8 cellular contexts compared by ENCODE assay signal in the genomic region with DNA sequence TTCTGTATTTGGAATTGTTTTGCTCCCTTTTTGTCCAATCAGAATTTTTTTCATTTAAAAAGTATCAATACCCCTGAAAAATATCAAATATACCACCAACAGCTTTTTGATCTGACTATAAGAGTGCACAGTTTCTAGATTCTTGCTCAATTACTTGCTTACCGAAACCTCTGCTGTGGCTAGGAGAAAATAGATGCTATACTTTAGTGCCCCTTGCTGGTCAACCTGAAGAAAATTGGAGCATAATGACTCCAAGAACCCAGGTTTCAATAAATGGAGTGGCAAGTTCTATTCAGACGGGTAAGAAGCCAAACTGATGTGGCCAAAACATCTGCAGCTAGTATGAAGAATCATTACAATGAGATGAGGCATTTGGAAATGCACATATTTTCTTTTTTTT.
A peak's percentile ranks its signal among the peaks of the same experiment; 100 is the strongest.
DNase-seq lines count a peak whose midpoint lies in the region; ATAC-seq and TF ChIP-seq lines count a peak whose summit lies in the region.

No MANE protein-coding gene starts in this region.

- TF ChIP-seq RAD21 in liver (IDR thresholded peaks at IDR 0.05), result peak; percentile 78 to 85

- H3K36me3 ChIP-seq in liver (ENCODE audit: control insufficient read depth in 4 of 4, insufficient read depth in 3 of 4, low read depth in 1 of 4, low read length in 3 of 4), result no peaks in the 10 kb centered on the region

- no peaks in the 10 kb centered on the region for H3K4me1 ChIP-seq in liver (ENCODE audit: control insufficient read depth in 4 of 4, insufficient read depth in 4 of 4, low read length in 3 of 4)

- H3K9me3 ChIP-seq in liver (ENCODE audit: control insufficient read depth in 4 of 4, low read length in 3 of 4), result no peaks in the 10 kb centered on the region

- WGBS in liver, result 56% methylated on average over 2 of the region's 2 CpGs

- in situ Hi-C loops in G401 (cut with HindIII; ENCODE audit: low sequenced_read_pairs) (no loop called here), astrocyte of the cerebellum (cut with HindIII; ENCODE audit: low sequenced_read_pairs) (no loop called here)

- peak; percentile 52 for TF ChIP-seq CTCF in astrocyte of the cerebellum (IDR thresholded peaks at IDR 0.05; ENCODE audit: low read depth, low read length, missing control alignments)
- TF ChIP-seq CTCF in liver (IDR thresholded peaks at IDR 0.05; ENCODE audit: low read depth, low read length, missing input control), result peak; percentile 32

- no peak overlapping the region for H3K27ac ChIP-seq in liver (ENCODE audit: low read depth in 1 of 2, low read length in 2 of 2)

- no peaks in the 10 kb centered on the region for H3K27me3 ChIP-seq in liver (ENCODE audit: control insufficient read depth in 4 of 4, insufficient read depth in 4 of 4, low read length in 3 of 4)

- H3K4me3 ChIP-seq in astrocyte of the cerebellum (ENCODE audit: low read depth, low read length) (no peak overlapping the region), liver (ENCODE audit: low read depth in 1 of 3, low read length in 3 of 3) (no peak overlapping the region)

- H3K9ac ChIP-seq in liver (ENCODE audit: low read depth in 1 of 2, low read length in 2 of 2), result no peak overlapping the region

- ATAC-seq in HG03457 (IDR thresholded peaks at IDR 0.05; ENCODE audit: unreplicated experiment) (no peak), GM18517 (IDR thresholded peaks at IDR 0.05; ENCODE audit: unreplicated experiment) (no peak)

- DNase-seq in G401 (ENCODE audit: low spot score), result peak; percentile 20
- peak; percentile 21 to 24 for DNase-seq in Kasumi-1 (lab: John Stamatoyannopoulos, UW)
- peak; percentile 35 for DNase-seq in astrocyte of the cerebellum (ENCODE audit: low read depth)
- DNase-seq in GM19240 (ENCODE audit: insufficient read length, low spot score), result no peak
- no peak for DNase-seq in cerebellum (ENCODE audit: low spot score)

TF ChIP-seq in liver, 16 proteins besides CTCF, POLR2A, EP300 and RAD21:
- TF ChIP-seq EGR1 (IDR thresholded peaks at IDR 0.05; ENCODE audit: low read depth in 2 of 2) (no peak), GABPA (IDR thresholded peaks at IDR 0.05 in 1 of 2, conservative IDR thresholded peaks at IDR 0.05 in 1 of 2) (no peak), SP1 (IDR thresholded peaks at IDR 0.05) (no peak), FOXA1 (IDR thresholded peaks at IDR 0.05) (no peak), TAF1 (conservative IDR thresholded peaks at IDR 0.05) (no peak)
- TF ChIP-seq, protein P1, sequence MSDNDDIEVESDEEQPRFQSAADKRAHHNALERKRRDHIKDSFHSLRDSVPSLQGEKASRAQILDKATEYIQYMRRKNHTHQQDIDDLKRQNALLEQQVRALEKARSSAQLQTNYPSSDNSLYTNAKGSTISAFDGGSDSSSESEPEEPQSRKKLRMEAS (IDR thresholded peaks at IDR 0.05), result no peak
- TF ChIP-seq, protein P2, sequence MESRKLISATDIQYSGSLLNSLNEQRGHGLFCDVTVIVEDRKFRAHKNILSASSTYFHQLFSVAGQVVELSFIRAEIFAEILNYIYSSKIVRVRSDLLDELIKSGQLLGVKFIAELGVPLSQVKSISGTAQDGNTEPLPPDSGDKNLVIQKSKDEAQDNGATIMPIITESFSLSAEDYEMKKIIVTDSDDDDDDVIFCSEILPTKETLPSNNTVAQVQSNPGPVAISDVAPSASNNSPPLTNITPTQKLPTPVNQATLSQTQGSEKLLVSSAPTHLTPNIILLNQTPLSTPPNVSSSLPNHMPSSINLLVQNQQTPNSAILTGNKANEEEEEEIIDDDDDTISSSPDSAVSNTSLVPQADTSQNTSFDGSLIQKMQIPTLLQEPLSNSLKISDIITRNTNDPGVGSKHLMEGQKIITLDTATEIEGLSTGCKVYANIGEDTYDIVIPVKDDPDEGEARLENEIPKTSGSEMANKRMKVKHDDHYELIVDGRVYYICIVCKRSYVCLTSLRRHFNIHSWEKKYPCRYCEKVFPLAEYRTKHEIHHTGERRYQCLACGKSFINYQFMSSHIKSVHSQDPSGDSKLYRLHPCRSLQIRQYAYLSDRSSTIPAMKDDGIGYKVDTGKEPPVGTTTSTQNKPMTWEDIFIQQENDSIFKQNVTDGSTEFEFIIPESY (IDR thresholded peaks at IDR 0.05), result no peak
- TF ChIP-seq, protein P3, sequence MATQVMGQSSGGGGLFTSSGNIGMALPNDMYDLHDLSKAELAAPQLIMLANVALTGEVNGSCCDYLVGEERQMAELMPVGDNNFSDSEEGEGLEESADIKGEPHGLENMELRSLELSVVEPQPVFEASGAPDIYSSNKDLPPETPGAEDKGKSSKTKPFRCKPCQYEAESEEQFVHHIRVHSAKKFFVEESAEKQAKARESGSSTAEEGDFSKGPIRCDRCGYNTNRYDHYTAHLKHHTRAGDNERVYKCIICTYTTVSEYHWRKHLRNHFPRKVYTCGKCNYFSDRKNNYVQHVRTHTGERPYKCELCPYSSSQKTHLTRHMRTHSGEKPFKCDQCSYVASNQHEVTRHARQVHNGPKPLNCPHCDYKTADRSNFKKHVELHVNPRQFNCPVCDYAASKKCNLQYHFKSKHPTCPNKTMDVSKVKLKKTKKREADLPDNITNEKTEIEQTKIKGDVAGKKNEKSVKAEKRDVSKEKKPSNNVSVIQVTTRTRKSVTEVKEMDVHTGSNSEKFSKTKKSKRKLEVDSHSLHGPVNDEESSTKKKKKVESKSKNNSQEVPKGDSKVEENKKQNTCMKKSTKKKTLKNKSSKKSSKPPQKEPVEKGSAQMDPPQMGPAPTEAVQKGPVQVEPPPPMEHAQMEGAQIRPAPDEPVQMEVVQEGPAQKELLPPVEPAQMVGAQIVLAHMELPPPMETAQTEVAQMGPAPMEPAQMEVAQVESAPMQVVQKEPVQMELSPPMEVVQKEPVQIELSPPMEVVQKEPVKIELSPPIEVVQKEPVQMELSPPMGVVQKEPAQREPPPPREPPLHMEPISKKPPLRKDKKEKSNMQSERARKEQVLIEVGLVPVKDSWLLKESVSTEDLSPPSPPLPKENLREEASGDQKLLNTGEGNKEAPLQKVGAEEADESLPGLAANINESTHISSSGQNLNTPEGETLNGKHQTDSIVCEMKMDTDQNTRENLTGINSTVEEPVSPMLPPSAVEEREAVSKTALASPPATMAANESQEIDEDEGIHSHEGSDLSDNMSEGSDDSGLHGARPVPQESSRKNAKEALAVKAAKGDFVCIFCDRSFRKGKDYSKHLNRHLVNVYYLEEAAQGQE (IDR thresholded peaks at IDR 0.05), result no peak

Comparison
In these comparisons a context has a peak if more than half of its experiments do, and no peak if none do; other contexts are left out.
1. DNase-seq: peak in G401 (single experiment), Kasumi-1 (2 of 2) and astrocyte of the cerebellum (single experiment); none in GM19240 (single experiment) and cerebellum (single experiment).